ENCODE assay signal across 12 cellular contexts in genomic region chr14:74595006-74595735, GRCh38. TPM values are rescaled to one million over a fixed set of nuclear protein-coding genes. Genes with fewer than 3 reads are reported as not detected.
DNase-seq lines count a peak whose midpoint lies in the region; ATAC-seq, FAIRE-seq and TF ChIP-seq lines count a peak whose summit lies in the region.
"Had no signal": no experiment of that assay in that cellular context is flagged by ENCODE, and none has a peak within 500 bp of the region (broad histone marks: within the 10 kb centered on the region; RNA-seq: fewer than 3 reads in every experiment).

No MANE protein-coding gene starts in this region.

- ATAC-seq in SK-N-SH treated with all-trans-retinoic acid at 6 μM for 48 hours (peak; percentile 84), gastroesophageal sphincter (peak; percentile 77)
- ATAC-seq: activated T-cell treated with anti-CD3 and anti-CD28 coated beads, Interleukin-2, amount 50 U/mL, for 4 hours had no signal

- H3K36me3 Mint-ChIP-seq in immature natural killer cell = peaks cover 0 to 8% (median 4%) of the 10 kb centered on the region in 3 donors

- peaks cover 0 to 9% (median 6%) of the 10 kb centered on the region in 3 donors for H3K27me3 Mint-ChIP-seq in immature natural killer cell (ENCODE audit: low read depth in 3 of 3)

- H3K9me3 ChIP-seq in AG04450 (ENCODE audit: control insufficient read depth, insufficient read depth, low read length) (no peaks in the 10 kb centered on the region), gastroesophageal sphincter (no peaks in the 10 kb centered on the region), ovary (no peaks in the 10 kb centered on the region)
- H3K9me3 ChIP-seq: neutrophil had no signal

- H3K27me3 ChIP-seq in AG04450 (ENCODE audit: control insufficient read depth, insufficient read depth, low read length) = no peaks in the 10 kb centered on the region
- no peaks in the 10 kb centered on the region for H3K27me3 ChIP-seq in gastroesophageal sphincter
- H3K27me3 ChIP-seq in ovary = no peaks in the 10 kb centered on the region
- H3K27me3 ChIP-seq: neutrophil had no signal

- no peak overlapping the region for H3K4me3 ChIP-seq in AG04450 (ENCODE audit: low read depth, low read length)
- no peak overlapping the region for H3K4me3 ChIP-seq in gastroesophageal sphincter
- H3K4me3 ChIP-seq in ovary = no peak overlapping the region

- no peak overlapping the region for H3K27ac Mint-ChIP-seq in immature natural killer cell

- no peak for FAIRE-seq in GM12892 (lab: Jason Lieb, UNC)
- FAIRE-seq: colon had no signal

- H3K27ac ChIP-seq in AG04450 (ENCODE audit: low read depth, low read length) = peak overlapping the region; percentile 90
- H3K27ac ChIP-seq in gastroesophageal sphincter = peak overlapping the region; percentile 35 to 80 (median 80)
- H3K27ac ChIP-seq in ovary = peak overlapping the region; percentile 71 to 73
- H3K27ac ChIP-seq: neutrophil had no signal

- no peaks in the 10 kb centered on the region for H3K9me3 Mint-ChIP-seq in immature natural killer cell
- H3K9me3 Mint-ChIP-seq: activated T-cell treated with anti-CD3 and anti-CD28 coated beads, Interleukin-2, amount 50 U/mL, for 4 hours had no signal

- 50 to 100% methylated on average over 1 to 2 of the region's 15 CpGs for WGBS in gastroesophageal sphincter (ENCODE audit: low coverage in 1 of 2), 2 donors
- WGBS in ovary, 3 donors = 25 to 31% (median 26%) methylated on average over 15 of the region's 15 CpGs

- CTCF ChIA-PET in AG04450 (lab: Charles Lee) = interaction anchor here (1.3 to 2.0 kb wide), 2 partner anchors 15 to 18 kb away, joined by 3 to 5 read pairs; no protein-coding TSS in a partner anchor

- no peaks in the 10 kb centered on the region for H3K36me3 ChIP-seq in gastroesophageal sphincter
- H3K36me3 ChIP-seq in ovary = no peaks in the 10 kb centered on the region
- H3K36me3 ChIP-seq: neutrophil had no signal

- TF ChIP-seq CTCF in AG04450 (IDR thresholded peaks at IDR 0.05; ENCODE audit: low read depth, low read length) (no peak), gastroesophageal sphincter (IDR thresholded peaks at IDR 0.05) (no peak), ovary (IDR thresholded peaks at IDR 0.05) (no peak)

- TF ChIP-seq EP300 in gastroesophageal sphincter (IDR thresholded peaks at IDR 0.05) = no peak
- no peak for TF ChIP-seq EP300 in ovary (IDR thresholded peaks at IDR 0.05)

- no peak for TF ChIP-seq POLR2A in gastroesophageal sphincter (IDR thresholded peaks at IDR 0.05)
- TF ChIP-seq POLR2A in ovary (IDR thresholded peaks at IDR 0.05) = no peak
- TF ChIP-seq POLR2A in GM12892 (IDR thresholded peaks at IDR 0.05; ENCODE audit: low read depth, low read length) = no peak

- H3K4me1 ChIP-seq in gastroesophageal sphincter = peaks cover 3 to 94% (median 51%) of the 10 kb centered on the region in 3 donors
- peaks cover 62% of the 10 kb centered on the region for H3K4me1 ChIP-seq in ovary (ENCODE audit: insufficient read depth)

- DNase-seq in AG04450 (ENCODE audit: low read depth, low spot score) = no peak
- peak; percentile 83 to 88 (median 86) for DNase-seq in ovary
- no peak for DNase-seq in GM12892 (ENCODE audit: insufficient read length)
- DNase-seq in NCI-H146 treated with DMSO at 0.1 percent for 48 hours (lab: John Stamatoyannopoulos, UW; ENCODE audit: unreplicated experiment) = no peak
- DNase-seq in NCI-H1694 treated with DMSO at 0.1 percent for 48 hours (lab: John Stamatoyannopoulos, UW) = no peak
- DNase-seq in immature natural killer cell = no peak
- DNase-seq: activated T-cell treated with anti-CD3 and anti-CD28 coated beads, Interleukin-2, amount 50 U/mL, for 4 hours; NCI-H1436 had no signal

- H3K4me1 Mint-ChIP-seq in immature natural killer cell = no peaks in the 10 kb centered on the region

- POLR2A ChIA-PET in AG04450 (lab: Yijun Ruan, JAX) = interaction anchor here (0.6 to 3.0 kb wide), 3 partner anchors 11 to 173 kb away, joined by 3 to 17 read pairs (median 3); no protein-coding TSS in a partner anchor

- intact Hi-C loops in ovary (cut with DNase I) = loop anchor here in 1 of 4 donors (5.0 kb wide), 1 partner anchor 83 kb away; no protein-coding TSS in a partner anchor

- H3K4me3 Mint-ChIP-seq in immature natural killer cell = no peak overlapping the region
- H3K4me3 Mint-ChIP-seq: activated T-cell treated with anti-CD3 and anti-CD28 coated beads, Interleukin-2, amount 50 U/mL, for 4 hours had no signal

TF ChIP-seq in SK-N-SH treated with all-trans-retinoic acid at 6 μM for 48 hours, 23 proteins besides CTCF, POLR2A, EP300 and RAD21:
- TF ChIP-seq ZFP3 (CRISPR knock-in tag; IDR thresholded peaks at IDR 0.05) = 0 out of 2 replicates have a peak, but pooled peaks have one; percentile 51
- TF ChIP-seq ZC3H10 (CRISPR knock-in tag; IDR thresholded peaks at IDR 0.05) = no peak
- peak; percentile 56; the same call in 1 of the 2 replicates for TF ChIP-seq PATZ1 (CRISPR knock-in tag; IDR thresholded peaks at IDR 0.05; ENCODE audit: borderline replicate concordance)

RNA-seq across cellular contexts. Expression of gene LTBP2, which starts 16.9 kb away (rescaled TPM):
- polyA plus RNA-seq in AG04450 (2011; rRNA removed) = 44.3 and 61.8 TPM in 2 replicates
- polyA minus RNA-seq in AG04450 (2011; rRNA and poly(A)+ RNA removed) = 45.0 and 60.1 TPM in 2 replicates
- 100 to 1,000 TPM in 1 of 4 donors, 10 to 100 TPM in 3; 45.9 to 158 (median 88.4) TPM for total RNA-seq in gastroesophageal sphincter
- total RNA-seq in ovary = 10 to 100 TPM; 31.4 to 85.0 (median 61.7) TPM
- 10 to 100 TPM; 32.2 to 37.8 TPM for polyA plus RNA-seq in ovary
- polyA plus RNA-seq in GM12892 (2012; ENCODE audit: missing spikeins) = 0.15 TPM
- polyA plus RNA-seq in immature natural killer cell = under 1 TPM; 0.29 to 0.66 (median 0.30) TPM

Comparison
In these comparisons a context has a peak if more than half of its experiments do, and no peak if none do; other contexts are left out.
1. DNase-seq: peak in ovary (5 of 5); none in AG04450 (single experiment), GM12892 (single experiment), NCI-H146 treated with DMSO at 0.1 percent for 48 hours (single experiment), NCI-H1694 treated with DMSO at 0.1 percent for 48 hours (single experiment) and immature natural killer cell (0 of 3).
2. RNA of gene LTBP2, which starts 16.9 kb away (polyA plus RNA-seq): 44.3 to 61.8 TPM in AG04450 and 32.2 to 37.8 TPM in ovary; 0.29 to 0.66 TPM in immature natural killer cell; every median in the first group is over 10 times any median in the second.
3. Peak in every context shown above with its lines, with median percentiles within 50 percentile points of each other: H3K27ac ChIP-seq.